In the genomic region with DNA sequence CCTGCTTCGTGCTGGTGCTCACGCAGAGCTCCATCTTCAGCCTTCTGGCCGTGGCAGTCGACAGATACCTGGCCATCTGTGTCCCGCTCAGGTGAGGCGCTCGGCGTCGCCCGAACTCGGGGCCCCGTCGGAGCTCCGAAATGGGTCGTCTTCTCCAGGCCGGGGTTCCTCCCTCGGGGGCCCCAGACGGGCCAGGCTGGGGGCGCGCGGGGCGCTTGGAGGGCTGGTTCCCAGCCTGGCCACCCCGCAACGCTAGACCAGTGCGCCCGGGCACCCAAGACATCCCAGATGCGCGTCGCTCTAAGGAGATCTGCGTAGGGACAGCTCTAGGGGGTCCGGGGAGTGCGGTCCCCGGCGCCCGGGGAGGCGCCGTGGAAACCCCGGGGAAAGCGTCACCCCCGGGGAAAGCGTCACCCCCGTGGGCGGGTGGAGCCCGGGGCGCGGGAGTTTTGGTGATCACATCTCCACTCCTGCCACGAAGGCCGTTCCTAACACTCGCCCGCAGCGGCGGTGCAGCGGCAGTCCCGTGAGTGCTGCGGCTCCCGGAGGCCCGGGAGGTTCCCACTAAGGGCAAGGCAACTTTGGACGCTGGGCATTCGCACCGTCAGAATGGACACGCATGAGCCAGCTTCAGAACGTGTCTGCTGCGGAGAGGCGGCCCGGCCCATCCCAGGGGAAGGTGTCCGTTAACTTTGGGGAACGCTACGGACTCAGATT, we compare ENCODE assay signal across 8 cellular contexts. TPM values are rescaled to one million over a fixed set of nuclear protein-coding genes. Genes with fewer than 3 reads are reported as not detected.
A peak's percentile ranks its signal among the peaks of the same experiment; 100 is the strongest.
DNase-seq lines count a peak whose midpoint lies in the region; TF ChIP-seq lines count a peak whose summit lies in the region.

No MANE protein-coding gene starts in this region.

- no peaks in the 10 kb centered on the region for H3K9me3 Mint-ChIP-seq in activated naive CD8-positive, alpha-beta T cell treated with anti-CD3 and anti-CD28 coated beads for 36 hours

- peak overlapping the region; percentile 77 for H3K4me3 Mint-ChIP-seq in activated naive CD8-positive, alpha-beta T cell treated with anti-CD3 and anti-CD28 coated beads for 36 hours

- peak overlapping the region; percentile 53 for H3K27ac ChIP-seq in HL-60 (replicated peaks)

- TF ChIP-seq CTCF in BE2C (IDR thresholded peaks at IDR 0.05; ENCODE audit: low read depth, low read length) (no peak), HL-60 (IDR thresholded peaks at IDR 0.05; ENCODE audit: insufficient read depth, low read length) (no peak)

- DNase-seq in BE2C (no peak), HL-60 (ENCODE audit: low read depth in 1 of 2, low spot score in 1 of 2) (no peak), iPS-NIHi11 (ENCODE audit: low spot score) (peak; percentile 57), DMS114 treated with DMSO at 0.1 percent for 48 hours (lab: John Stamatoyannopoulos, UW; ENCODE audit: unreplicated experiment) (no peak), SHP77 (lab: John Stamatoyannopoulos, UW) (no peak)
- peak; percentile 44 for DNase-seq in activated naive CD8-positive, alpha-beta T cell treated with anti-CD3 and anti-CD28 coated beads for 36 hours
- DNase-seq in stimulated activated CD4-positive, alpha-beta T cell treated with anti-CD3 and anti-CD28 coated beads, Interleukin-12 subunit alpha, Interleukin-12 subunit beta, amount 100 ng/mL, for 4 hours, result peak; percentile 41
- DNase-seq in central memory CD4-positive, alpha-beta T cell, result no peak

- peaks cover 27% of the 10 kb centered on the region for H3K27me3 Mint-ChIP-seq in activated naive CD8-positive, alpha-beta T cell treated with anti-CD3 and anti-CD28 coated beads for 36 hours

- H3K9me3 ChIP-seq in BE2C, result no peaks in the 10 kb centered on the region

- peak overlapping the region; percentile 4 for H3K27ac Mint-ChIP-seq in activated naive CD8-positive, alpha-beta T cell treated with anti-CD3 and anti-CD28 coated beads for 36 hours

- H3K27me3 ChIP-seq in BE2C (no peaks in the 10 kb centered on the region; the same call in 1 of the 2 replicates), HL-60 (ENCODE audit: insufficient read depth, poor library complexity, severe bottlenecking) (no peaks in the 10 kb centered on the region)

- H3K36me3 Mint-ChIP-seq in activated naive CD8-positive, alpha-beta T cell treated with anti-CD3 and anti-CD28 coated beads for 36 hours, result no peaks in the 10 kb centered on the region

- H3K4me3 ChIP-seq in BE2C (ENCODE audit: low read depth, low read length) (peak overlapping the region; percentile 53), HL-60 (replicated peaks; ENCODE audit: insufficient read depth, low read length) (peak overlapping the region; percentile 50)

- no peaks in the 10 kb centered on the region for H3K36me3 ChIP-seq in BE2C

- H3K4me1 ChIP-seq in BE2C, result no peaks in the 10 kb centered on the region

- peaks cover 20% of the 10 kb centered on the region for H3K4me1 Mint-ChIP-seq in activated naive CD8-positive, alpha-beta T cell treated with anti-CD3 and anti-CD28 coated beads for 36 hours

RNA-seq across cellular contexts. Expression of gene ADORA2B, which starts 0.7 kb away (rescaled TPM):
- 1.2 TPM for polyA plus RNA-seq in BE2C (2012; ENCODE audit: insufficient read depth, insufficient read length, low read depth)
- total RNA-seq in activated naive CD8-positive, alpha-beta T cell treated with anti-CD3 and anti-CD28 coated beads for 36 hours, result 1 to 10 TPM; 7.0 to 7.1 TPM

RNA-seq across cellular contexts. Expression of gene ZSWIM7, which starts 53.9 kb away (rescaled TPM):
- 39.6 TPM for polyA plus RNA-seq in BE2C (2012; ENCODE audit: insufficient read depth, insufficient read length, low read depth)
- total RNA-seq in activated naive CD8-positive, alpha-beta T cell treated with anti-CD3 and anti-CD28 coated beads for 36 hours, result 10 to 100 TPM; 10.8 to 13.4 TPM

RNA-seq across cellular contexts. Expression of gene TTC19, which starts 54.0 kb away (rescaled TPM):
- 31.8 TPM for polyA plus RNA-seq in BE2C (2012; ENCODE audit: insufficient read depth, insufficient read length, low read depth)
- 10 to 100 TPM; 39.7 to 41.2 TPM for total RNA-seq in activated naive CD8-positive, alpha-beta T cell treated with anti-CD3 and anti-CD28 coated beads for 36 hours

Comparison
In these comparisons a context has a peak if more than half of its experiments do, and no peak if none do; other contexts are left out.
1. DNase-seq: peak in activated naive CD8-positive, alpha-beta T cell treated with anti-CD3 and anti-CD28 coated beads for 36 hours (single experiment), iPS-NIHi11 (single experiment) and stimulated activated CD4-positive, alpha-beta T cell treated with anti-CD3 and anti-CD28 coated beads, Interleukin-12 subunit alpha, Interleukin-12 subunit beta, amount 100 ng/mL, for 4 hours (single experiment); none in BE2C (single experiment), HL-60 (0 of 2), DMS114 treated with DMSO at 0.1 percent for 48 hours (single experiment), central memory CD4-positive, alpha-beta T cell (single experiment) and SHP77 (0 of 2).